1 cellular context compared by ENCODE assay signal in the genomic region with DNA sequence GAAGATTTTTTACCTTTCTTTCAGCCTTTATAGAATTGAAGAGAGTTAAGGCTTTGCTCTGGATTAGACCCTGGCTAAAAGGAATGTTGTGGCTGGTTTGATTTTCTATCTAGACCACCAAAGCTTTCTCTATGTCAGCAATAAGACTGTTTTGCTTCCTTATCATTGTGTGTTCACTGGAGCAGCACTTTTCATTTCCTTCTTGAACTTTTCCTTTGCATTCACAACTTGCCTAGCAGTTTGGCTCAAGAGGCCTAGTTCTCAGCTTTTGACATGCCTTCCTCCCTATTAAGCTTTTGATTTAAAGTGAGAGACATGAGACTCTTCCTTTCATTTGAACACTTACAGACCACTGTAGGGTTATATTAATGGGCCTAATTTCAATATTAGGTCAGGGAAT.
TF ChIP-seq lines count a peak whose summit lies in the region.

No MANE protein-coding gene starts in this region.

TF ChIP-seq in GM12878, 131 proteins besides CTCF, POLR2A, EP300 and RAD21 (continued from another document):
- TF ChIP-seq, protein P1, sequence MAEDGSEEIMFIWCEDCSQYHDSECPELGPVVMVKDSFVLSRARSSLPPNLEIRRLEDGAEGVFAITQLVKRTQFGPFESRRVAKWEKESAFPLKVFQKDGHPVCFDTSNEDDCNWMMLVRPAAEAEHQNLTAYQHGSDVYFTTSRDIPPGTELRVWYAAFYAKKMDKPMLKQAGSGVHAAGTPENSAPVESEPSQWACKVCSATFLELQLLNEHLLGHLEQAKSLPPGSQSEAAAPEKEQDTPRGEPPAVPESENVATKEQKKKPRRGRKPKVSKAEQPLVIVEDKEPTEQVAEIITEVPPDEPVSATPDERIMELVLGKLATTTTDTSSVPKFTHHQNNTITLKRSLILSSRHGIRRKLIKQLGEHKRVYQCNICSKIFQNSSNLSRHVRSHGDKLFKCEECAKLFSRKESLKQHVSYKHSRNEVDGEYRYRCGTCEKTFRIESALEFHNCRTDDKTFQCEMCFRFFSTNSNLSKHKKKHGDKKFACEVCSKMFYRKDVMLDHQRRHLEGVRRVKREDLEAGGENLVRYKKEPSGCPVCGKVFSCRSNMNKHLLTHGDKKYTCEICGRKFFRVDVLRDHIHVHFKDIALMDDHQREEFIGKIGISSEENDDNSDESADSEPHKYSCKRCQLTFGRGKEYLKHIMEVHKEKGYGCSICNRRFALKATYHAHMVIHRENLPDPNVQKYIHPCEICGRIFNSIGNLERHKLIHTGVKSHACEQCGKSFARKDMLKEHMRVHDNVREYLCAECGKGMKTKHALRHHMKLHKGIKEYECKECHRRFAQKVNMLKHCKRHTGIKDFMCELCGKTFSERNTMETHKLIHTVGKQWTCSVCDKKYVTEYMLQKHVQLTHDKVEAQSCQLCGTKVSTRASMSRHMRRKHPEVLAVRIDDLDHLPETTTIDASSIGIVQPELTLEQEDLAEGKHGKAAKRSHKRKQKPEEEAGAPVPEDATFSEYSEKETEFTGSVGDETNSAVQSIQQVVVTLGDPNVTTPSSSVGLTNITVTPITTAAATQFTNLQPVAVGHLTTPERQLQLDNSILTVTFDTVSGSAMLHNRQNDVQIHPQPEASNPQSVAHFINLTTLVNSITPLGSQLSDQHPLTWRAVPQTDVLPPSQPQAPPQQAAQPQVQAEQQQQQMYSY (CRISPR knock-in tag; IDR thresholded peaks at IDR 0.05): no peak
- TF ChIP-seq NR2F1 (conservative IDR thresholded peaks at IDR 0.05) (no peak), TAF1 (IDR thresholded peaks at IDR 0.05; ENCODE audit: borderline replicate concordance, low read depth, low read length) (no peak), RCOR1 (conservative IDR thresholded peaks at IDR 0.05; ENCODE audit: low read depth, low read length) (no peak), SMAD5 (IDR thresholded peaks at IDR 0.05; ENCODE audit: low read depth) (no peak)
- TF ChIP-seq, protein P2, sequence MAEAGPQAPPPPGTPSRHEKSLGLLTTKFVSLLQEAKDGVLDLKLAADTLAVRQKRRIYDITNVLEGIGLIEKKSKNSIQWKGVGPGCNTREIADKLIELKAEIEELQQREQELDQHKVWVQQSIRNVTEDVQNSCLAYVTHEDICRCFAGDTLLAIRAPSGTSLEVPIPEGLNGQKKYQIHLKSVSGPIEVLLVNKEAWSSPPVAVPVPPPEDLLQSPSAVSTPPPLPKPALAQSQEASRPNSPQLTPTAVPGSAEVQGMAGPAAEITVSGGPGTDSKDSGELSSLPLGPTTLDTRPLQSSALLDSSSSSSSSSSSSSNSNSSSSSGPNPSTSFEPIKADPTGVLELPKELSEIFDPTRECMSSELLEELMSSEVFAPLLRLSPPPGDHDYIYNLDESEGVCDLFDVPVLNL (IDR thresholded peaks at IDR 0.05; ENCODE audit: low read depth, low read length): no peak
